In the genomic region with DNA sequence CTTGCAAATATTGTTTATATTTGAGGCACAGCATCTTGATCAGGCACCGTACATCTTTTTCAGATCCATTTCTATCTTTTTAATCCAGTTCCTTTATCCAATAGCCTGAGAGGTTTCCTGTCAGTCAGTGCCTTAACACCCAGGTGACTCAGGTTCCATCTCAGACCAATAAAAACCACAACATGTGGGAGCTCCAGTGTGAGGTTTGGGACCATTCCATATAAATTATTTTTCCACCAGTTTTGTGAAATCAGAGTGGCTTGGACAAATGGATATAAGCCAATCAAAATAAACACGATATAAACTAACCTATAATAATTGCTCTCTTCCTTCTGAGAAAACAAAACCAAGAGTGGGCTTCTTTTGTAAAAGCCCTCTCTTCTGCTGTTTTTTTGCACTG, we compare ENCODE assay signal across 25 cellular contexts.
DNase-seq lines count a peak whose midpoint lies in the region; ATAC-seq, FAIRE-seq and TF ChIP-seq lines count a peak whose summit lies in the region.
"Had no signal": no experiment of that assay in that cellular context is flagged by ENCODE, and none has a peak within 500 bp of the region (broad histone marks: within the 10 kb centered on the region; RNA-seq: fewer than 3 reads in every experiment).

No MANE protein-coding gene starts in this region.

- no peaks in the 10 kb centered on the region for H3K27me3 Mint-ChIP-seq in astrocyte (ENCODE audit: low read depth, unreplicated experiment)
- H3K27me3 Mint-ChIP-seq in activated T-helper 17 cell treated with anti-CD3 and anti-CD28 coated beads, Interleukin-2, amount 50 U/mL, for 72 hours = peaks cover 6% of the 10 kb centered on the region
- no peaks in the 10 kb centered on the region for H3K27me3 Mint-ChIP-seq in activated T-helper 2 cell treated with anti-CD3 and anti-CD28 coated beads, Interferon-gamma antibody, Interleukin-2, Interleukin-4, amounts not matched to agents 10 μg/mL and 5 μg/mL and 100 μg/mL, durations not matched to agents 14 hours and 24 hours and 36 hours (ENCODE audit: low read depth)
- H3K27me3 Mint-ChIP-seq: CD4-positive, CD25-positive, alpha-beta regulatory T cell; CD8-positive, alpha-beta memory T cell; IgD-negative memory B cell had no signal

- FAIRE-seq in astrocyte (lab: Jason Lieb, UNC) = no peak
- FAIRE-seq: A204.1, G401.6, GM12891, GM18507, HepG2 had no signal

- TF ChIP-seq CTCF in astrocyte (IDR thresholded peaks at IDR 0.05; ENCODE audit: insufficient read depth, low read depth, low read length) (no peak), mammary epithelial cell (conservative IDR thresholded peaks at IDR 0.05 in 1 of 2, IDR thresholded peaks at IDR 0.05 in 1 of 2; ENCODE audit: extremely low read depth in 1 of 2, insufficient read depth in 1 of 2, low read depth in 1 of 2, low read length in 2 of 2) (no peak)

- H3K4me3 Mint-ChIP-seq in astrocyte (ENCODE audit: unreplicated experiment) = no peak overlapping the region
- no peak overlapping the region for H3K4me3 Mint-ChIP-seq in activated T-helper 17 cell treated with anti-CD3 and anti-CD28 coated beads, Interleukin-2, amount 50 U/mL, for 72 hours
- H3K4me3 Mint-ChIP-seq in activated T-helper 2 cell treated with anti-CD3 and anti-CD28 coated beads, Interferon-gamma antibody, Interleukin-2, Interleukin-4, amounts not matched to agents 10 μg/mL and 5 μg/mL and 100 μg/mL, durations not matched to agents 14 hours and 24 hours and 36 hours (ENCODE audit: low read depth) = no peak overlapping the region
- H3K4me3 Mint-ChIP-seq: CD4-positive, CD25-positive, alpha-beta regulatory T cell; CD8-positive, alpha-beta memory T cell; H9; IgD-negative memory B cell had no signal

- H3K36me3 ChIP-seq in astrocyte (ENCODE audit: insufficient read depth, low read length) = no peaks in the 10 kb centered on the region
- no peaks in the 10 kb centered on the region for H3K36me3 ChIP-seq in mammary epithelial cell (ENCODE audit: insufficient read depth, low read length)
- H3K36me3 ChIP-seq: BE2C had no signal

- no peaks in the 10 kb centered on the region for H3K9me3 Mint-ChIP-seq in astrocyte (ENCODE audit: unreplicated experiment)
- H3K9me3 Mint-ChIP-seq in activated T-helper 17 cell treated with anti-CD3 and anti-CD28 coated beads, Interleukin-2, amount 50 U/mL, for 72 hours = no peaks in the 10 kb centered on the region
- no peaks in the 10 kb centered on the region for H3K9me3 Mint-ChIP-seq in activated T-helper 2 cell treated with anti-CD3 and anti-CD28 coated beads, Interferon-gamma antibody, Interleukin-2, Interleukin-4, amounts not matched to agents 10 μg/mL and 5 μg/mL and 100 μg/mL, durations not matched to agents 14 hours and 24 hours and 36 hours
- H3K9me3 Mint-ChIP-seq: CD8-positive, alpha-beta memory T cell; H9 had no signal

- H2AFZ ChIP-seq in astrocyte (ENCODE audit: low read depth, low read length) = no peak overlapping the region
- no peak overlapping the region for H2AFZ ChIP-seq in mammary epithelial cell (ENCODE audit: low read depth, low read length)

- H3K9ac ChIP-seq in astrocyte (ENCODE audit: low read length) (no peak overlapping the region), mammary epithelial cell (ENCODE audit: insufficient read depth, low read length) (no peak overlapping the region)

- ATAC-seq in activated T-helper 17 cell treated with anti-CD3 and anti-CD28 coated beads, Interleukin-2, amount 50 U/mL, for 72 hours (replicated peaks) = no peak
- ATAC-seq: HepG2 had no signal

- peak; percentile 13 for DNase-seq in HT1080 (ENCODE audit: low read depth)
- peak; percentile 73 for DNase-seq in astrocyte (ENCODE audit: low read depth)
- DNase-seq in mammary epithelial cell = peak; percentile 66
- peak; percentile 12 for DNase-seq in renal cortical epithelial cell (ENCODE audit: low read depth)
- DNase-seq in stimulated activated naive CD4-positive, alpha-beta T cell treated with Interleukin-2 at 50 U/mL for 16 hours (lab: John Stamatoyannopoulos, UW) = no peak
- no peak for DNase-seq in activated T-helper 2 cell treated with anti-CD3 and anti-CD28 coated beads, Interferon-gamma antibody, Interleukin-2, Interleukin-4, amounts not matched to agents 10 μg/mL and 5 μg/mL and 100 μg/mL, durations not matched to agents 14 hours and 24 hours and 36 hours (ENCODE audit: low spot score)
- no peak for DNase-seq in stimulated activated CD4-positive, alpha-beta T cell treated with anti-CD3 and anti-CD28 coated beads, Interleukin-2, amount 100 ng/mL, for 48 hours
- DNase-seq: ACHN; BE2C; C1 segment of cervical spinal cord; CD4-positive, CD25-positive, alpha-beta regulatory T cell; CD8-positive, alpha-beta memory T cell; COR-L47; DMS 273 treated with DMSO at 0.1 percent for 48 hours; DMS53; DND-41; GOT3; H9 had no signal

- no peak overlapping the region for H3K27ac Mint-ChIP-seq in astrocyte (ENCODE audit: unreplicated experiment)
- no peak overlapping the region for H3K27ac Mint-ChIP-seq in activated T-helper 17 cell treated with anti-CD3 and anti-CD28 coated beads, Interleukin-2, amount 50 U/mL, for 72 hours
- no peak overlapping the region for H3K27ac Mint-ChIP-seq in activated T-helper 2 cell treated with anti-CD3 and anti-CD28 coated beads, Interferon-gamma antibody, Interleukin-2, Interleukin-4, amounts not matched to agents 10 μg/mL and 5 μg/mL and 100 μg/mL, durations not matched to agents 14 hours and 24 hours and 36 hours
- H3K27ac Mint-ChIP-seq: CD4-positive, CD25-positive, alpha-beta regulatory T cell; CD8-positive, alpha-beta memory T cell; H9; IgD-negative memory B cell had no signal

- intact Hi-C loops in mammary epithelial cell (cut with micrococcal nuclease) = no loop called here
- intact Hi-C loops in activated T-helper 2 cell treated with anti-CD3 and anti-CD28 coated beads, Interferon-gamma antibody, Interleukin-2, Interleukin-4, amounts not matched to agents 10 μg/mL and 5 μg/mL and 100 μg/mL, durations not matched to agents 14 hours and 24 hours and 36 hours (cut with micrococcal nuclease) = no loop called here

- no peaks in the 10 kb centered on the region for H3K36me3 Mint-ChIP-seq in astrocyte (ENCODE audit: low read depth, unreplicated experiment)
- H3K36me3 Mint-ChIP-seq in activated T-helper 17 cell treated with anti-CD3 and anti-CD28 coated beads, Interleukin-2, amount 50 U/mL, for 72 hours (ENCODE audit: low read depth) = no peaks in the 10 kb centered on the region
- no peaks in the 10 kb centered on the region for H3K36me3 Mint-ChIP-seq in activated T-helper 2 cell treated with anti-CD3 and anti-CD28 coated beads, Interferon-gamma antibody, Interleukin-2, Interleukin-4, amounts not matched to agents 10 μg/mL and 5 μg/mL and 100 μg/mL, durations not matched to agents 14 hours and 24 hours and 36 hours (ENCODE audit: low read depth)
- H3K36me3 Mint-ChIP-seq: CD4-positive, CD25-positive, alpha-beta regulatory T cell; CD8-positive, alpha-beta memory T cell; IgD-negative memory B cell had no signal

- H3K4me1 ChIP-seq in astrocyte (ENCODE audit: insufficient read depth, low read length) (peaks cover 2% of the 10 kb centered on the region), mammary epithelial cell (ENCODE audit: insufficient read depth, low read length) (peaks cover 6% of the 10 kb centered on the region)
- H3K4me1 ChIP-seq: BE2C had no signal

- H3K9me3 ChIP-seq in astrocyte (ENCODE audit: insufficient read depth, low read depth, low read length) (no peaks in the 10 kb centered on the region), mammary epithelial cell (replicated peaks; ENCODE audit: insufficient read depth, low read length) (no peaks in the 10 kb centered on the region)
- H3K9me3 ChIP-seq: BE2C had no signal

- H3K27me3 ChIP-seq in astrocyte (ENCODE audit: insufficient read depth, low read length) (peaks cover 8% of the 10 kb centered on the region), mammary epithelial cell (ENCODE audit: insufficient read depth, low read length) (peaks cover 3% of the 10 kb centered on the region)
- H3K27me3 ChIP-seq: BE2C had no signal

- H3K4me1 Mint-ChIP-seq in astrocyte (ENCODE audit: low read depth, unreplicated experiment) = peaks cover 15% of the 10 kb centered on the region
- no peaks in the 10 kb centered on the region for H3K4me1 Mint-ChIP-seq in activated T-helper 17 cell treated with anti-CD3 and anti-CD28 coated beads, Interleukin-2, amount 50 U/mL, for 72 hours
- H3K4me1 Mint-ChIP-seq in activated T-helper 2 cell treated with anti-CD3 and anti-CD28 coated beads, Interferon-gamma antibody, Interleukin-2, Interleukin-4, amounts not matched to agents 10 μg/mL and 5 μg/mL and 100 μg/mL, durations not matched to agents 14 hours and 24 hours and 36 hours (ENCODE audit: low read depth) = no peaks in the 10 kb centered on the region
- H3K4me1 Mint-ChIP-seq: CD4-positive, CD25-positive, alpha-beta regulatory T cell; CD8-positive, alpha-beta memory T cell; IgD-negative memory B cell had no signal

- H3K27ac ChIP-seq in astrocyte (ENCODE audit: low read depth, low read length) (no peak overlapping the region), mammary epithelial cell (ENCODE audit: insufficient read depth, low read depth, low read length) (no peak overlapping the region)

- H3K4me2 ChIP-seq in astrocyte (ENCODE audit: low read length) (no peak overlapping the region), mammary epithelial cell (ENCODE audit: insufficient read depth, low read depth, low read length) (no peak overlapping the region)

- no peaks in the 10 kb centered on the region for H4K20me1 ChIP-seq in astrocyte (ENCODE audit: insufficient read depth, low read length)
- no peaks in the 10 kb centered on the region for H4K20me1 ChIP-seq in mammary epithelial cell (ENCODE audit: insufficient read depth, low read length)

- H3K4me3 ChIP-seq in astrocyte (ENCODE audit: insufficient read depth, low read depth, low read length) (no peak overlapping the region), mammary epithelial cell (replicated peaks in 1 of 3; ENCODE audit: insufficient read depth in 1 of 3, low read depth in 2 of 3, low read length in 3 of 3) (no peak overlapping the region)

- in situ Hi-C loops in mammary epithelial cell (cut with MboI; ENCODE audit: low sequenced_read_pairs in 2 of 2) = no loop called here

- 31% methylated on average over 2 of the region's 2 CpGs for WGBS in mammary epithelial cell (ENCODE audit: low coverage, missing lambda C conversion rate)

- dilution Hi-C loops in mammary epithelial cell (cut with HindIII; ENCODE audit: low sequenced_read_pairs) = loop anchor here (25.0 kb wide), 1 partner anchor 242 kb away; no protein-coding TSS in a partner anchor

- CTCF ChIA-PET in mammary epithelial cell (lab: Charles Lee; ENCODE audit: low non-redundant PET) = no interaction called here

- no TSS peak for BruUV-seq in mammary epithelial cell (replicated peaks; lab: Mats Ljungman, UMichigan)

- no peaks in the 10 kb centered on the region for H3K79me2 ChIP-seq in astrocyte (ENCODE audit: insufficient read depth, low read length)
- no peaks in the 10 kb centered on the region for H3K79me2 ChIP-seq in mammary epithelial cell (ENCODE audit: insufficient read depth, low read length)

Comparison
In these comparisons a context has a peak if more than half of its experiments do, and no peak if none do; other contexts are left out.
1. DNase-seq: peak in HT1080 (single experiment), astrocyte (single experiment), mammary epithelial cell (single experiment) and renal cortical epithelial cell (single experiment); none in stimulated activated naive CD4-positive, alpha-beta T cell treated with Interleukin-2 at 50 U/mL for 16 hours (single experiment), activated T-helper 2 cell treated with anti-CD3 and anti-CD28 coated beads, Interferon-gamma antibody, Interleukin-2, Interleukin-4, amounts not matched to agents 10 μg/mL and 5 μg/mL and 100 μg/mL, durations not matched to agents 14 hours and 24 hours and 36 hours (single experiment) and stimulated activated CD4-positive, alpha-beta T cell treated with anti-CD3 and anti-CD28 coated beads, Interleukin-2, amount 100 ng/mL, for 48 hours (0 of 2).